18 cellular contexts compared by ENCODE assay signal in genomic region chr2:3387644-3388411, GRCh38. TPM values are rescaled to one million over a fixed set of nuclear protein-coding genes. Genes with fewer than 3 reads are reported as not detected.
DNase-seq lines count a peak whose midpoint lies in the region; ATAC-seq and TF ChIP-seq lines count a peak whose summit lies in the region.
"Had no signal": no experiment of that assay in that cellular context is flagged by ENCODE, and none has a peak within 500 bp of the region (broad histone marks: within the 10 kb centered on the region; RNA-seq: fewer than 3 reads in every experiment).

No MANE protein-coding gene starts in this region.

- TF ChIP-seq CTCF in upper lobe of right lung (IDR thresholded peaks at IDR 0.05) (no peak), omental fat pad (IDR thresholded peaks at IDR 0.05) (no peak)

- H3K9ac ChIP-seq in neuronal stem cell (ENCODE audit: low read depth, low read length, poor library complexity): no peak overlapping the region

- H3K4me3 Mint-ChIP-seq in stimulated activated naive CD8-positive, alpha-beta T cell treated with anti-CD3 and anti-CD28 coated beads, Interleukin-15, amount 100 ng/mL, for 72 hours: no peak overlapping the region
- H3K4me3 Mint-ChIP-seq: CD4-positive, alpha-beta T cell; H9 had no signal

- H2BK5ac ChIP-seq in neuronal stem cell (ENCODE audit: low read length): no peak overlapping the region

- H3K27ac Mint-ChIP-seq in stimulated activated naive CD8-positive, alpha-beta T cell treated with anti-CD3 and anti-CD28 coated beads, Interleukin-15, amount 100 ng/mL, for 72 hours: no peak overlapping the region
- H3K27ac Mint-ChIP-seq: CD4-positive, alpha-beta T cell; H9 had no signal

- no CpG with 5 or more reads among the region's 89 CpGs for WGBS in neuronal stem cell (ENCODE audit: extremely low coverage in 2 of 2, insufficient read length in 2 of 2, insufficient replicate concordance in 1 of 2), 2 donors

- peaks cover 24% of the 10 kb centered on the region for H3K4me1 Mint-ChIP-seq in stimulated activated naive CD8-positive, alpha-beta T cell treated with anti-CD3 and anti-CD28 coated beads, Interleukin-15, amount 100 ng/mL, for 72 hours
- H3K4me1 Mint-ChIP-seq: H9 had no signal

- no peak for DNase-seq in stimulated activated naive CD8-positive, alpha-beta T cell treated with anti-CD3 and anti-CD28 coated beads, Interleukin-15, amount 100 ng/mL, for 72 hours
- no peak for DNase-seq in stimulated activated naive CD8-positive, alpha-beta T cell treated with anti-CD3 and anti-CD28 coated beads, Interleukin-15, Interleukin-2, amounts not matched to agents 100 U/mL and 50 U/mL, for 24 hours
- no peak for DNase-seq in neuronal stem cell (ENCODE audit: low spot score)
- no peak for DNase-seq in upper lobe of right lung
- no peak for DNase-seq in DMS 273 (lab: John Stamatoyannopoulos, UW; ENCODE audit: unreplicated experiment)
- no peak for DNase-seq in omental fat pad (ENCODE audit: low spot score)
- no peak for DNase-seq in EL
- DNase-seq: AML-193; Caco-2; CD4-positive, alpha-beta T cell; DMS153; DMS79; GF-D8; GOT3; H9 had no signal

- no peak overlapping the region for H3K23ac ChIP-seq in neuronal stem cell (ENCODE audit: low read depth, low read length, poor library complexity)

- peak overlapping the region; percentile 43 for H4K8ac ChIP-seq in neuronal stem cell (ENCODE audit: low read depth, low read length)

- H3K27ac ChIP-seq in neuronal stem cell (replicated peaks; ENCODE audit: low read length) (no peak overlapping the region), upper lobe of right lung (no peak overlapping the region)
- H3K27ac ChIP-seq: 22Rv1, A549, C4-2B had no signal

- H3K18ac ChIP-seq in neuronal stem cell (ENCODE audit: low read length): no peak overlapping the region

- H3K4me2 ChIP-seq in neuronal stem cell (ENCODE audit: insufficient read depth, low read length, poor library complexity, severe bottlenecking): no peak overlapping the region
- H3K4me2 ChIP-seq: A549 had no signal

- peaks cover 6% of the 10 kb centered on the region for H3K79me1 ChIP-seq in neuronal stem cell (ENCODE audit: low read depth, low read length)

- no peaks in the 10 kb centered on the region for H3K27me3 Mint-ChIP-seq in stimulated activated naive CD8-positive, alpha-beta T cell treated with anti-CD3 and anti-CD28 coated beads, Interleukin-15, amount 100 ng/mL, for 72 hours
- H3K27me3 Mint-ChIP-seq: CD4-positive, alpha-beta T cell had no signal

- H3K14ac ChIP-seq in neuronal stem cell (ENCODE audit: low read length): no peak overlapping the region

- H3K27me3 ChIP-seq in neuronal stem cell (ENCODE audit: control insufficient read depth in 3 of 3, insufficient read depth in 3 of 3, low read depth in 1 of 3, low read length in 3 of 3) (no peaks in the 10 kb centered on the region), upper lobe of right lung (no peaks in the 10 kb centered on the region)

- no peak overlapping the region for H4K91ac ChIP-seq in neuronal stem cell (ENCODE audit: low read depth, low read length, poor library complexity)

- ATAC-seq in stimulated activated naive CD8-positive, alpha-beta T cell treated with anti-CD3 and anti-CD28 coated beads, Interleukin-15, amount 100 ng/mL, for 72 hours: peak; percentile 81
- no peak for ATAC-seq in stimulated activated naive CD8-positive, alpha-beta T cell treated with anti-CD3 and anti-CD28 coated beads, Interleukin-15, Interleukin-2, amounts not matched to agents 100 U/mL and 50 U/mL, for 24 hours
- ATAC-seq in upper lobe of right lung: peak; percentile 45
- ATAC-seq in omental fat pad (ENCODE audit: low FRiP score): no peak
- ATAC-seq: A549 had no signal

- H3K4me3 ChIP-seq in neuronal stem cell (ENCODE audit: low read length in 2 of 2): no peak overlapping the region
- no peak overlapping the region for H3K4me3 ChIP-seq in upper lobe of right lung
- H3K4me3 ChIP-seq: A549 had no signal

- no peaks in the 10 kb centered on the region for H3K9me3 ChIP-seq in neuronal stem cell (replicated peaks in 1 of 2; ENCODE audit: control insufficient read depth in 2 of 2, insufficient read depth in 1 of 2, low read depth in 1 of 2, low read length in 2 of 2)
- H3K9me3 ChIP-seq in upper lobe of right lung: no peaks in the 10 kb centered on the region
- H3K9me3 ChIP-seq: A549, Caco-2 had no signal

- peaks cover 20 to 87% of the 10 kb centered on the region in 2 donors for H3K36me3 ChIP-seq in neuronal stem cell (replicated peaks in 1 of 2; ENCODE audit: control insufficient read depth in 2 of 2, insufficient read depth in 2 of 2, low read length in 2 of 2)
- peaks cover 33% of the 10 kb centered on the region for H3K36me3 ChIP-seq in upper lobe of right lung

- no peaks in the 10 kb centered on the region for H3K9me3 Mint-ChIP-seq in stimulated activated naive CD8-positive, alpha-beta T cell treated with anti-CD3 and anti-CD28 coated beads, Interleukin-15, amount 100 ng/mL, for 72 hours
- H3K9me3 Mint-ChIP-seq: H9 had no signal

- no peak overlapping the region for H2BK120ac ChIP-seq in neuronal stem cell (ENCODE audit: low read depth, low read length)

- no peak overlapping the region for H3K4ac ChIP-seq in neuronal stem cell (ENCODE audit: low read length)

- intact Hi-C loops in upper lobe of right lung (cut with DNase I): no loop called here

- H2AK5ac ChIP-seq in neuronal stem cell (ENCODE audit: low read depth, low read length): no peak overlapping the region

- H3K4me1 ChIP-seq in neuronal stem cell (ENCODE audit: control insufficient read depth in 2 of 2, insufficient read depth in 1 of 2, low read depth in 1 of 2, low read length in 2 of 2): no peaks in the 10 kb centered on the region
- no peaks in the 10 kb centered on the region for H3K4me1 ChIP-seq in upper lobe of right lung
- H3K4me1 ChIP-seq: A549, Caco-2 had no signal

- no peak overlapping the region for H2BK15ac ChIP-seq in neuronal stem cell (ENCODE audit: low read length)

- no peak overlapping the region for H2BK12ac ChIP-seq in neuronal stem cell (ENCODE audit: low read length)

- H2AFZ ChIP-seq in neuronal stem cell (ENCODE audit: low read length): no peak overlapping the region

RNA-seq across cellular contexts. Expression of gene TRAPPC12, which starts 8.3 kb away (rescaled TPM):
- 37.6 TPM for polyA plus RNA-seq in neuronal stem cell (2013, experiment 1 of 2)
- 41.5 TPM for polyA plus RNA-seq in neuronal stem cell (2013, experiment 2 of 2)
- total RNA-seq in upper lobe of right lung (89.8 TPM), omental fat pad (10 to 100 TPM; 39.3 to 92.1 (median 53.9) TPM)

RNA-seq across cellular contexts. Expression of gene EIPR1, which starts 10.2 kb away (rescaled TPM):
- polyA plus RNA-seq in neuronal stem cell (2013, experiment 1 of 2): 29.0 TPM
- 26.5 TPM for polyA plus RNA-seq in neuronal stem cell (2013, experiment 2 of 2)
- total RNA-seq in upper lobe of right lung (16.6 TPM), omental fat pad (10 to 100 TPM; 18.5 to 29.8 (median 21.5) TPM)

Comparison
In these comparisons a context has a peak if more than half of its experiments do, and no peak if none do; other contexts are left out.
1. ATAC-seq: peak in stimulated activated naive CD8-positive, alpha-beta T cell treated with anti-CD3 and anti-CD28 coated beads, Interleukin-15, amount 100 ng/mL, for 72 hours (single experiment) and upper lobe of right lung (single experiment); none in stimulated activated naive CD8-positive, alpha-beta T cell treated with anti-CD3 and anti-CD28 coated beads, Interleukin-15, Interleukin-2, amounts not matched to agents 100 U/mL and 50 U/mL, for 24 hours (single experiment) and omental fat pad (single experiment).